ENCODE assay signal across 24 cellular contexts in genomic region chr20:48689874-48690571, GRCh38.
DNase-seq lines count a peak whose midpoint lies in the region; ATAC-seq, FAIRE-seq and TF ChIP-seq lines count a peak whose summit lies in the region.
"Had no signal": no experiment of that assay in that cellular context is flagged by ENCODE, and none has a peak within 500 bp of the region (broad histone marks: within the 10 kb centered on the region; RNA-seq: fewer than 3 reads in every experiment).

No MANE protein-coding gene starts in this region.

- BruUV-seq in K562 (replicated peaks; lab: Mats Ljungman, UMichigan): no TSS peak

- peaks cover 80% of the 10 kb centered on the region for H3K36me3 ChIP-seq in CD4-positive, alpha-beta memory T cell (ENCODE audit: insufficient read depth, low read length)
- H3K36me3 ChIP-seq in CD8-positive, alpha-beta memory T cell (ENCODE audit: insufficient read depth, low read length): peaks cover 26% of the 10 kb centered on the region
- H3K36me3 ChIP-seq in K562 (ENCODE audit: control insufficient read depth, insufficient read depth, low read length): no peaks in the 10 kb centered on the region
- no peaks in the 10 kb centered on the region for H3K36me3 ChIP-seq in right atrium auricular region

- H3K27me3 ChIP-seq in CD4-positive, alpha-beta memory T cell (ENCODE audit: insufficient read depth, low read length): no peaks in the 10 kb centered on the region
- H3K27me3 ChIP-seq in CD8-positive, alpha-beta memory T cell (ENCODE audit: insufficient read depth, low read length, poor library complexity, severe bottlenecking): no peaks in the 10 kb centered on the region
- H3K27me3 ChIP-seq in K562 (ENCODE audit: control insufficient read depth in 2 of 2, insufficient read depth in 2 of 2, low read length in 2 of 2): no peaks in the 10 kb centered on the region; a peak in 1 of 5 replicates
- H3K27me3 ChIP-seq in right atrium auricular region: no peaks in the 10 kb centered on the region
- H3K27me3 ChIP-seq: upper lobe of left lung had no signal

- peaks cover 0 to 5% (median 0%) of the 10 kb centered on the region in 8 donors for H3K9me3 Mint-ChIP-seq in CD4-positive, alpha-beta memory T cell
- H3K9me3 Mint-ChIP-seq in CD8-positive, alpha-beta memory T cell: no peaks in the 10 kb centered on the region
- no peaks in the 10 kb centered on the region for H3K9me3 Mint-ChIP-seq in natural killer cell
- H3K9me3 Mint-ChIP-seq: GM23338; HFFc6; naive thymus-derived CD8-positive, alpha-beta T cell had no signal

- DNase-seq in CD4-positive, alpha-beta memory T cell: no peak
- no peak for DNase-seq in CD8-positive, alpha-beta memory T cell
- DNase-seq in K562 (ENCODE audit: extremely low read depth in 1 of 4, low spot score in 3 of 4) (no peak), natural killer cell (no peak), right atrium auricular region (ENCODE audit: low spot score) (no peak), NCI-H226 (no peak)
- DNase-seq: activated CD4-positive, alpha-beta T cell treated with anti-CD3 and anti-CD28 coated beads for 36 hours; activated effector memory CD4-positive, alpha-beta T cell treated with Interleukin-2 at 50 U/mL for 16 hours; cerebellar nuclear complex; glutamatergic neuron; HFFc6; islet precursor cell; left ventricle myocardium superior; midbrain; NCI-H146; NCI-H2107; OCI-M1; upper lobe of left lung had no signal

- no peaks in the 10 kb centered on the region for H3K79me2 ChIP-seq in K562 (ENCODE audit: control insufficient read depth, insufficient read depth, low read length)

- peak overlapping the region in 6 of 7 donors; percentile 19 to 86 (median 66) for H3K27ac Mint-ChIP-seq in CD4-positive, alpha-beta memory T cell
- H3K27ac Mint-ChIP-seq in CD8-positive, alpha-beta memory T cell: peak overlapping the region; percentile 11 to 89 (median 70)
- peak overlapping the region; percentile 75 to 85 for H3K27ac Mint-ChIP-seq in natural killer cell
- H3K27ac Mint-ChIP-seq: activated CD4-positive, alpha-beta T cell treated with anti-CD3 and anti-CD28 coated beads for 36 hours; GM23338; HFFc6 had no signal

- no peak for TF ChIP-seq EP300 in K562 (IDR thresholded peaks at IDR 0.05; ENCODE audit: low read length)

- H3K27me3 Mint-ChIP-seq in CD4-positive, alpha-beta memory T cell: no peaks in the 10 kb centered on the region
- peaks cover 0 to 10% of the 10 kb centered on the region in 2 donors for H3K27me3 Mint-ChIP-seq in CD8-positive, alpha-beta memory T cell
- H3K27me3 Mint-ChIP-seq in natural killer cell (ENCODE audit: low read depth in 2 of 2): no peaks in the 10 kb centered on the region
- H3K27me3 Mint-ChIP-seq: activated CD4-positive, alpha-beta T cell treated with anti-CD3 and anti-CD28 coated beads for 36 hours; naive thymus-derived CD8-positive, alpha-beta T cell had no signal

- no peak overlapping the region for H3K4me3 ChIP-seq in CD4-positive, alpha-beta memory T cell (ENCODE audit: low read length in 2 of 2)
- H3K4me3 ChIP-seq in CD8-positive, alpha-beta memory T cell (ENCODE audit: low read length): no peak overlapping the region
- H3K4me3 ChIP-seq in K562 (no peak overlapping the region), right atrium auricular region (no peak overlapping the region)
- H3K4me3 ChIP-seq: GM23338, upper lobe of left lung had no signal

- H4K20me1 ChIP-seq in K562 (replicated peaks; ENCODE audit: control insufficient read depth, insufficient read depth, low read length): no peaks in the 10 kb centered on the region

- H3K4me2 ChIP-seq in K562 (ENCODE audit: insufficient read depth, low read length): no peak overlapping the region
- H3K4me2 ChIP-seq: GM23338 had no signal

- H3K4me1 Mint-ChIP-seq in CD4-positive, alpha-beta memory T cell: peaks cover 4 to 38% (median 19%) of the 10 kb centered on the region in 4 donors
- peaks cover 48 to 56% (median 53%) of the 10 kb centered on the region in 3 donors for H3K4me1 Mint-ChIP-seq in CD8-positive, alpha-beta memory T cell
- peaks cover 74 to 82% of the 10 kb centered on the region in 2 donors for H3K4me1 Mint-ChIP-seq in natural killer cell
- H3K4me1 Mint-ChIP-seq: activated CD4-positive, alpha-beta T cell treated with anti-CD3 and anti-CD28 coated beads for 36 hours had no signal

- no peaks in the 10 kb centered on the region for H3K4me1 ChIP-seq in CD4-positive, alpha-beta memory T cell (ENCODE audit: insufficient read depth, low read length)
- peaks cover 19% of the 10 kb centered on the region for H3K4me1 ChIP-seq in CD8-positive, alpha-beta memory T cell (ENCODE audit: insufficient read depth, low read length)
- H3K4me1 ChIP-seq in K562 (replicated peaks in 1 of 2; ENCODE audit: control insufficient read depth in 2 of 2, insufficient read depth in 2 of 2, low read length in 2 of 2) (peaks cover 0 to 18% of the 10 kb centered on the region in 2 experiments; a peak in 4 of 5 replicates), right atrium auricular region (peaks cover 0 to 31% of the 10 kb centered on the region in 2 donors)

- no peak for TF ChIP-seq RAD21 in K562 (CRISPR knock-in tag; conservative IDR thresholded peaks at IDR 0.05 in 1 of 2, IDR thresholded peaks at IDR 0.05 in 1 of 2)

- peak; percentile 19 for FAIRE-seq in K562 (lab: Jason Lieb, UNC)
- FAIRE-seq: D721Med had no signal

- no peaks in the 10 kb centered on the region for H3K9me3 ChIP-seq in CD4-positive, alpha-beta memory T cell (ENCODE audit: control insufficient read depth in 1 of 2, low read length in 2 of 2)
- no peaks in the 10 kb centered on the region for H3K9me3 ChIP-seq in CD8-positive, alpha-beta memory T cell (ENCODE audit: low read length)
- H3K9me3 ChIP-seq in K562 (replicated peaks; ENCODE audit: control insufficient read depth, insufficient read depth, low read depth, low read length) (no peaks in the 10 kb centered on the region), right atrium auricular region (no peaks in the 10 kb centered on the region)
- H3K9me3 ChIP-seq: upper lobe of left lung had no signal

- no peak overlapping the region for H2AFZ ChIP-seq in K562 (ENCODE audit: low read depth, low read length)
- H2AFZ ChIP-seq: GM23338 had no signal

- WGBS in K562 (ENCODE audit: insufficient coverage, low coverage, missing lambda C conversion rate): 54% methylated on average over 9 of the region's 9 CpGs

- TF ChIP-seq CTCF in K562 (IDR thresholded peaks at IDR 0.05 in 2 of 3, conservative IDR thresholded peaks at IDR 0.05 in 1 of 3; ENCODE audit: insufficient read depth in 2 of 3, low read depth in 1 of 3, low read length in 3 of 3) (no peak), natural killer cell (IDR thresholded peaks at IDR 0.05) (no peak), right atrium auricular region (IDR thresholded peaks at IDR 0.05) (no peak)

- ATAC-seq in K562 (no peak), natural killer cell (peak; percentile 39 to 59 (median 42)), esophagus mucosa (no peak)
- ATAC-seq: activated CD4-positive, alpha-beta T cell treated with anti-CD3 and anti-CD28 coated beads for 36 hours; left ventricle myocardium superior; naive thymus-derived CD8-positive, alpha-beta T cell; SK-N-SH treated with all-trans-retinoic acid at 6 μM for 48 hours had no signal

- intact Hi-C loops in CD4-positive, alpha-beta memory T cell (cut with micrococcal nuclease): no loop called here
- intact Hi-C loops in K562 (cut with micrococcal nuclease): no loop called here
- intact Hi-C loops in natural killer cell (cut with micrococcal nuclease): loop anchor here (2.0 to 10.0 kb wide), 2 partner anchors 27 to 135 kb away; partner anchors contain the start of gene PREX1

- CTCF ChIA-PET in CD4-positive, alpha-beta memory T cell (lab: Charles Lee; ENCODE audit: partially characterized antibody): interaction anchor here (1.2 kb wide), 1 partner anchor 32 kb away, joined by 5 read pairs; no protein-coding TSS in a partner anchor
- CTCF ChIA-PET in CD8-positive, alpha-beta memory T cell (lab: Charles Lee): interaction anchor here (1.4 kb wide), 1 partner anchor 33 kb away, joined by 3 read pairs; no protein-coding TSS in a partner anchor
- CTCF ChIA-PET in K562 (lab: Yijun Ruan, JAX; ENCODE audit: low intra/inter-chr PET ratio): no interaction called here

- in situ Hi-C loops in K562 (cut with MboI): no loop called here

- H3K36me3 Mint-ChIP-seq in CD4-positive, alpha-beta memory T cell: peaks cover 30 to 80% of the 10 kb centered on the region in 2 donors
- H3K36me3 Mint-ChIP-seq in CD8-positive, alpha-beta memory T cell: peaks cover 0 to 92% (median 21%) of the 10 kb centered on the region in 3 donors
- H3K36me3 Mint-ChIP-seq in natural killer cell: peaks cover 7% of the 10 kb centered on the region

- H3K9ac ChIP-seq in K562 (ENCODE audit: insufficient read depth in 1 of 2, low read depth in 2 of 2, low read length in 2 of 2): no peak overlapping the region

- no peak overlapping the region for H3K4me3 Mint-ChIP-seq in CD4-positive, alpha-beta memory T cell
- peak overlapping the region in 6 of 7 donors; percentile 1 to 87 (median 31) for H3K4me3 Mint-ChIP-seq in CD8-positive, alpha-beta memory T cell
- peak overlapping the region; percentile 82 for H3K4me3 Mint-ChIP-seq in natural killer cell
- H3K4me3 Mint-ChIP-seq: activated CD4-positive, alpha-beta T cell treated with anti-CD3 and anti-CD28 coated beads for 36 hours; GM23338; HFFc6 had no signal

- no peaks in the 10 kb centered on the region for H3K9me1 ChIP-seq in K562 (ENCODE audit: control insufficient read depth, insufficient read depth, low read length)

- POLR2A ChIA-PET in CD4-positive, alpha-beta memory T cell (lab: Charles Lee; ENCODE audit: partially characterized antibody): no interaction called here
- POLR2A ChIA-PET in CD8-positive, alpha-beta memory T cell (lab: Charles Lee): interaction anchor here (0.6 kb wide), 1 partner anchor 124 kb away, joined by 3 read pairs; no protein-coding TSS in a partner anchor
- POLR2A ChIA-PET in K562 (lab: Yijun Ruan, JAX): no interaction called here

- no peak overlapping the region for H3K27ac ChIP-seq in CD4-positive, alpha-beta memory T cell (ENCODE audit: low read depth, low read length)
- no peak overlapping the region for H3K27ac ChIP-seq in CD8-positive, alpha-beta memory T cell (ENCODE audit: low read depth, low read length)
- H3K27ac ChIP-seq in K562 (ENCODE audit: extremely low read depth, low read depth, low read length) (no peak overlapping the region), right atrium auricular region (no peak overlapping the region)
- H3K27ac ChIP-seq: C4-2B, upper lobe of left lung had no signal

- TF ChIP-seq POLR2A in K562 (conservative IDR thresholded peaks at IDR 0.05): no peak

TF ChIP-seq in K562, 482 proteins besides CTCF, POLR2A, EP300 and RAD21 (continues in another document):
- TF ChIP-seq SMAD4 (CRISPR knock-in tag; conservative IDR thresholded peaks at IDR 0.05) (no peak), RBM25 (IDR thresholded peaks at IDR 0.05; ENCODE audit: low read depth, low read length, severe bottlenecking) (peak; percentile 57), FOXK1 (CRISPR knock-in tag; IDR thresholded peaks at IDR 0.05; ENCODE audit: borderline replicate concordance) (no peak)

Comparison
In these comparisons a context has a peak if more than half of its experiments do, and no peak if none do; other contexts are left out.
1. H3K4me3 Mint-ChIP-seq: peak in CD8-positive, alpha-beta memory T cell (6 of 7) and natural killer cell (single experiment); none in CD4-positive, alpha-beta memory T cell (0 of 8).
2. ATAC-seq: peak in natural killer cell (3 of 3); none in K562 (single experiment) and esophagus mucosa (single experiment).
3. Peak in every context shown above with its lines, with median percentiles within 50 percentile points of each other: H3K27ac Mint-ChIP-seq.